In the genomic region with DNA sequence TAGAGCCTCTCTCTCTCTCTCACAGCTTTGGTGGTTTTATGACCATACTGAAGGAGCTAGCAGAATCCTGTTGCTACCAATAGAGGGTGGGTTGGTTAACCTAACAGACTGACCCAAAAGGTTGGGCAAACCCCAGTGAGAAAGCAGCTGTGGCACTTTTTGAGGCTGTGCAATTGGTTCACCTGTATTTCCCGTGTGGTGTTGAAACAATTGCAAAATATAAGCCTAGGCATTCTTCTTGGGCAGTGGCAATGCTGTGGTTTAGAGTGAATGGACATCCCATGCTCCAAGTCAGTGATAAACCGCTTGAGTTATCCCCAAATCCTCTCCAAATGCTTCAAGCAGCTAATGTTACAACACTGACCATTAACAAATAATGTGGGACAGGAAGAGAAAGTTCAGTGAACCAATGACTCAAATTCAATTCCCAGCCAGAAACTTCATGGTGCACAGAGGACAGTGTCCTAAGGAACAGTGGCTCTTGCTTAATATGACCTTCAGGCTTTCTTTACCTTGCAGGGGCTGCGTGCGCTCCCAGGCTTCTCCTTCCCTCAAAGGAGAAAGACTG, we compare ENCODE assay signal across 15 cellular contexts.
DNase-seq lines count a peak whose midpoint lies in the region; ATAC-seq and TF ChIP-seq lines count a peak whose summit lies in the region.
"Had no signal": no experiment of that assay in that cellular context is flagged by ENCODE, and none has a peak within 500 bp of the region (broad histone marks: within the 10 kb centered on the region; RNA-seq: fewer than 3 reads in every experiment).

No MANE protein-coding gene starts in this region.

- H3K9me3 ChIP-seq in thyroid gland: no peaks in the 10 kb centered on the region

- H3K4me3 ChIP-seq in thyroid gland (replicated peaks in 1 of 3): no peak overlapping the region
- H3K4me3 ChIP-seq in coronary artery: no peak overlapping the region
- H3K4me3 ChIP-seq: cardiac muscle cell, heart right ventricle had no signal

- peak; percentile 69 to 72 for ATAC-seq in activated T-cell treated with anti-CD3 and anti-CD28 coated beads, Interleukin-2, amount 50 U/mL, for 72 hours (replicated peaks in 1 of 2)
- peak; percentile 79 for ATAC-seq in activated T-helper 17 cell treated with anti-CD3 and anti-CD28 coated beads, Interleukin-2, amount 50 U/mL, for 72 hours (replicated peaks)

- no peak for TF ChIP-seq POLR2A in thyroid gland (IDR thresholded peaks at IDR 0.05)

- H3K36me3 Mint-ChIP-seq in activated T-cell treated with anti-CD3 and anti-CD28 coated beads, Interleukin-2, amount 50 U/mL, for 72 hours (ENCODE audit: insufficient read depth in 2 of 2): peaks cover under 1 to 10% of the 10 kb centered on the region in 2 donors
- H3K36me3 Mint-ChIP-seq in activated T-cell treated with anti-CD3 and anti-CD28 coated beads, Interleukin-2, amount 50 U/mL, for 24 hours (ENCODE audit: low read depth): peaks cover 7% of the 10 kb centered on the region
- peaks cover 10% of the 10 kb centered on the region for H3K36me3 Mint-ChIP-seq in activated T-helper 17 cell treated with anti-CD3 and anti-CD28 coated beads, Interleukin-2, amount 50 U/mL, for 72 hours (ENCODE audit: low read depth)
- H3K36me3 Mint-ChIP-seq: activated naive CD4-positive, alpha-beta T cell treated with anti-CD3 and anti-CD28 coated beads, Interleukin-2, amount 50 U/mL, for 24 hours had no signal

- in situ Hi-C loops in GM13976 (cut with MboI; ENCODE audit: low sequenced_read_pairs, unreplicated experiment): no loop called here

- WGBS in thyroid gland, 2 donors: 69 to 70% methylated on average over 4 of the region's 4 CpGs

- intact Hi-C loops in thyroid gland (cut with DNase I): no loop called here

- H3K4me3 Mint-ChIP-seq in activated T-cell treated with anti-CD3 and anti-CD28 coated beads, Interleukin-2, amount 50 U/mL, for 72 hours: no peak overlapping the region
- no peak overlapping the region for H3K4me3 Mint-ChIP-seq in activated T-cell treated with anti-CD3 and anti-CD28 coated beads, Interleukin-2, amount 50 U/mL, for 24 hours
- peak overlapping the region; percentile 43 for H3K4me3 Mint-ChIP-seq in activated T-helper 17 cell treated with anti-CD3 and anti-CD28 coated beads, Interleukin-2, amount 50 U/mL, for 72 hours
- H3K4me3 Mint-ChIP-seq: activated naive CD4-positive, alpha-beta T cell treated with anti-CD3 and anti-CD28 coated beads, Interleukin-2, amount 50 U/mL, for 24 hours had no signal

- no peak overlapping the region for H3K27ac Mint-ChIP-seq in activated T-cell treated with anti-CD3 and anti-CD28 coated beads, Interleukin-2, amount 50 U/mL, for 72 hours
- H3K27ac Mint-ChIP-seq in activated T-cell treated with anti-CD3 and anti-CD28 coated beads, Interleukin-2, amount 50 U/mL, for 24 hours: no peak overlapping the region
- H3K27ac Mint-ChIP-seq in activated T-helper 17 cell treated with anti-CD3 and anti-CD28 coated beads, Interleukin-2, amount 50 U/mL, for 72 hours: peak overlapping the region; percentile 63
- H3K27ac Mint-ChIP-seq: activated naive CD4-positive, alpha-beta T cell treated with anti-CD3 and anti-CD28 coated beads, Interleukin-2, amount 50 U/mL, for 24 hours had no signal

- H3K9me3 Mint-ChIP-seq in activated T-cell treated with anti-CD3 and anti-CD28 coated beads, Interleukin-2, amount 50 U/mL, for 72 hours: peaks cover 2 to 5% of the 10 kb centered on the region in 2 donors
- peaks cover 11% of the 10 kb centered on the region for H3K9me3 Mint-ChIP-seq in activated T-cell treated with anti-CD3 and anti-CD28 coated beads, Interleukin-2, amount 50 U/mL, for 24 hours
- peaks cover 2% of the 10 kb centered on the region for H3K9me3 Mint-ChIP-seq in activated T-helper 17 cell treated with anti-CD3 and anti-CD28 coated beads, Interleukin-2, amount 50 U/mL, for 72 hours
- H3K9me3 Mint-ChIP-seq: activated naive CD4-positive, alpha-beta T cell treated with anti-CD3 and anti-CD28 coated beads, Interleukin-2, amount 50 U/mL, for 24 hours had no signal

- peak; percentile 4 to 35 for DNase-seq in activated T-cell treated with anti-CD3 and anti-CD28 coated beads, Interleukin-2, amount 50 U/mL, for 72 hours
- no peak for DNase-seq in activated T-cell treated with anti-CD3 and anti-CD28 coated beads, Interleukin-2, amount 50 U/mL, for 24 hours
- peak; percentile 93 for DNase-seq in iris pigment epithelial cell (ENCODE audit: low read depth)
- DNase-seq in thyroid gland: no peak
- DNase-seq in GM13976 (ENCODE audit: low spot score): no peak
- DNase-seq in coronary artery (ENCODE audit: low spot score): no peak
- DNase-seq in globus pallidus (ENCODE audit: low spot score): no peak
- DNase-seq: heart right ventricle, NCI-H2081, NCI-H69, substantia nigra, SW 1271 had no signal

- peaks cover 16 to 18% of the 10 kb centered on the region in 2 donors for H3K4me1 ChIP-seq in thyroid gland

- H3K27me3 ChIP-seq in thyroid gland: no peaks in the 10 kb centered on the region
- H3K27me3 ChIP-seq: cardiac muscle cell, heart right ventricle had no signal

- no peaks in the 10 kb centered on the region for H3K36me3 ChIP-seq in thyroid gland
- H3K36me3 ChIP-seq: cardiac muscle cell, heart right ventricle had no signal

- TF ChIP-seq CTCF in thyroid gland (IDR thresholded peaks at IDR 0.05) (no peak), GM13976 (IDR thresholded peaks at IDR 0.05; ENCODE audit: borderline replicate concordance, control extremely low read depth, extremely low read depth, insufficient read depth, missing control alignments) (no peak), coronary artery (IDR thresholded peaks at IDR 0.05) (no peak)

- no peaks in the 10 kb centered on the region for H3K27me3 Mint-ChIP-seq in activated T-cell treated with anti-CD3 and anti-CD28 coated beads, Interleukin-2, amount 50 U/mL, for 72 hours (ENCODE audit: low read depth)
- H3K27me3 Mint-ChIP-seq in activated T-cell treated with anti-CD3 and anti-CD28 coated beads, Interleukin-2, amount 50 U/mL, for 24 hours: no peaks in the 10 kb centered on the region
- no peaks in the 10 kb centered on the region for H3K27me3 Mint-ChIP-seq in activated T-helper 17 cell treated with anti-CD3 and anti-CD28 coated beads, Interleukin-2, amount 50 U/mL, for 72 hours
- H3K27me3 Mint-ChIP-seq: activated naive CD4-positive, alpha-beta T cell treated with anti-CD3 and anti-CD28 coated beads, Interleukin-2, amount 50 U/mL, for 24 hours had no signal

- H3K4me1 Mint-ChIP-seq in activated T-cell treated with anti-CD3 and anti-CD28 coated beads, Interleukin-2, amount 50 U/mL, for 72 hours (ENCODE audit: low read depth): peaks cover 13% of the 10 kb centered on the region
- peaks cover 22% of the 10 kb centered on the region for H3K4me1 Mint-ChIP-seq in activated T-cell treated with anti-CD3 and anti-CD28 coated beads, Interleukin-2, amount 50 U/mL, for 24 hours (ENCODE audit: low read depth)
- H3K4me1 Mint-ChIP-seq in activated T-helper 17 cell treated with anti-CD3 and anti-CD28 coated beads, Interleukin-2, amount 50 U/mL, for 72 hours: peaks cover 37% of the 10 kb centered on the region

- H3K27ac ChIP-seq in thyroid gland (peak overlapping the region; percentile 24 to 46 (median 45)), coronary artery (no peak overlapping the region)
- H3K27ac ChIP-seq: cardiac muscle cell, heart right ventricle had no signal

Comparison
In these comparisons a context has a peak if more than half of its experiments do, and no peak if none do; other contexts are left out.
1. DNase-seq: peak in activated T-cell treated with anti-CD3 and anti-CD28 coated beads, Interleukin-2, amount 50 U/mL, for 72 hours (2 of 2) and iris pigment epithelial cell (single experiment); none in activated T-cell treated with anti-CD3 and anti-CD28 coated beads, Interleukin-2, amount 50 U/mL, for 24 hours (single experiment), thyroid gland (0 of 2), GM13976 (single experiment), coronary artery (single experiment) and globus pallidus (single experiment).
2. H3K27ac ChIP-seq: peak in thyroid gland (3 of 3); none in coronary artery (0 of 2).